In the genomic region with DNA sequence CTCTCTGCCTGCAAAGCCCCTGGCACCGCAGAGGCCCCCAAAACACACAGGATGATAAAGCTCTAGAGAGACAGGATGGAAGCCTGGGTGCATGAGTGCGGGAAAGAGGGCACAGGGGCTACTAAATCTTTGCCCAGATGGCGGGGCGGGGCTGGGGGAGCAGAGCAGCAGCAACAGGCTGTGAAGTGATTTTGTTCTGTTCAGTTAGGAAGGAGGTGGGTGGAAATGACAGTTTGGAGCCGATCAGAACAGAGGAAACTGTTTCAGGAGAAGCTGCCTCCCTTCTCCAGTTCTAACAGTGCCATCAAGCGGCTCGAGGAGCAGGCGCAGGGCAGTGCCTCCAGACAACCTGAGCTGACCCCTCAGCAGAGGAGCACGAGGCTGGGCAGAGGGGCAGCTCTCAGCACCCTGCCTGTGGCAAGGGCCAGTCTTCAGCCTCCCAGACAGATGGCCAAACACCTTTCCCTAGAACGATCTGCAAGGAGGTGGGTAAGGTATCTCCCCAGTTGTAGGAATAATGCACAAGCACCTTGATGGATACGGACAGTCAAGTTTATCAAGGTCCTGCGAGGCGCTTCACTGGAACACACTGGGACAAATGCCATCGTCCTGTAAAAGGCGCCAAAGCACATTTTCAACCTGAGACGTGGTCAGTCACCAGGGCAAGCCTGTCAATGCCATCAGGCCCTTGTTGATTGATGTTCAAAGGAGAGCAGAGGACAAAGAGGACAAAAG, we compare ENCODE assay signal across 8 cellular contexts. TPM values are rescaled to one million over a fixed set of nuclear protein-coding genes. Genes with fewer than 3 reads are reported as not detected.
DNase-seq lines count a peak whose midpoint lies in the region; ATAC-seq and TF ChIP-seq lines count a peak whose summit lies in the region.

No MANE protein-coding gene starts in this region.

- H3K4me3 ChIP-seq in PC-9 (peak overlapping the region; percentile 34; the same call in 1 of the 2 replicates), stomach smooth muscle (ENCODE audit: low read length in 2 of 2) (peak overlapping the region; percentile 5 to 68)

- H3K36me3 ChIP-seq in PC-9 (ENCODE audit: low read depth) (no peaks in the 10 kb centered on the region), stomach smooth muscle (ENCODE audit: control insufficient read depth in 2 of 2, insufficient read depth in 2 of 2, low read length in 2 of 2) (no peaks in the 10 kb centered on the region)

- H3K9ac ChIP-seq in stomach smooth muscle (ENCODE audit: low read length in 2 of 2), result peak overlapping the region; percentile 67 to 83

- peak overlapping the region; percentile 76 for H3K4me2 ChIP-seq in PC-9

- no peaks in the 10 kb centered on the region; the same call in 1 of the 2 replicates for H3K79me2 ChIP-seq in PC-9 (ENCODE audit: low read depth)

- H3K9me3 Mint-ChIP-seq in Calu3 (ENCODE audit: low read depth, unreplicated experiment) (no peaks in the 10 kb centered on the region), nephron (no peaks in the 10 kb centered on the region)
- H3K9me3 Mint-ChIP-seq in activated T-cell treated with anti-CD3 and anti-CD28 coated beads, Interleukin-2, amount 50 U/mL, for 72 hours, result peaks cover 2% of the 10 kb centered on the region in 2 donors

- H3K27ac Mint-ChIP-seq in Calu3 (ENCODE audit: unreplicated experiment), result peak overlapping the region; percentile 82
- peak overlapping the region; percentile 43 for H3K27ac Mint-ChIP-seq in activated T-cell treated with anti-CD3 and anti-CD28 coated beads, Interleukin-2, amount 50 U/mL, for 72 hours
- peak overlapping the region; percentile 94 to 98 (median 95) for H3K27ac Mint-ChIP-seq in nephron

- H3K4me1 Mint-ChIP-seq in Calu3 (ENCODE audit: low read depth, unreplicated experiment) (peaks cover 16% of the 10 kb centered on the region), nephron (peaks cover 23% of the 10 kb centered on the region)
- peaks cover 15% of the 10 kb centered on the region for H3K4me1 Mint-ChIP-seq in activated T-cell treated with anti-CD3 and anti-CD28 coated beads, Interleukin-2, amount 50 U/mL, for 72 hours (ENCODE audit: low read depth)

- H3K4me1 ChIP-seq in PC-9 (replicated peaks; ENCODE audit: insufficient read depth) (peaks cover 51% of the 10 kb centered on the region), stomach smooth muscle (ENCODE audit: control insufficient read depth, insufficient read depth, low read length) (peaks cover 34% of the 10 kb centered on the region)

- TF ChIP-seq CTCF in Calu3 (IDR thresholded peaks at IDR 0.05; ENCODE audit: unreplicated experiment) (peak; percentile 85), PC-9 (conservative IDR thresholded peaks at IDR 0.05) (peak; percentile 84), nephron (IDR thresholded peaks at IDR 0.05; ENCODE audit: unreplicated experiment in 3 of 3) (peak; percentile 92 to 96 (median 94))

- H3K4me3 Mint-ChIP-seq in Calu3 (ENCODE audit: low read depth, unreplicated experiment), result peak overlapping the region; percentile 22
- H3K4me3 Mint-ChIP-seq in activated T-cell treated with anti-CD3 and anti-CD28 coated beads, Interleukin-2, amount 50 U/mL, for 72 hours, result peak overlapping the region; percentile 77 to 83
- H3K4me3 Mint-ChIP-seq in nephron, result peak overlapping the region; percentile 55 to 63 (median 62)

- no peak overlapping the region for H2AFZ ChIP-seq in PC-9

- BruUV-seq in Calu3 (replicated peaks; lab: Mats Ljungman, UMichigan), result no TSS peak
- BruUV-seq in PC-9 (replicated peaks; lab: Mats Ljungman, UMichigan), result no TSS peak

- CTCF ChIA-PET in Calu3 (lab: Charles Lee), result interaction anchor here (0.6 to 2.8 kb wide), 29 partner anchors 8 to 757 kb away, joined by 3 to 26 read pairs (median 4); no protein-coding TSS in a partner anchor
- CTCF ChIA-PET in PC-9 (lab: Charles Lee), result interaction anchor here (0.6 to 2.1 kb wide), 11 partner anchors 8 to 597 kb away, joined by 3 to 12 read pairs (median 3); no protein-coding TSS in a partner anchor

- POLR2A ChIA-PET in PC-9 (lab: Charles Lee; ENCODE audit: unreplicated experiment), result interaction anchor here (0.5 to 0.9 kb wide), 4 partner anchors 126 to 480 kb away, joined by 3 to 10 read pairs (median 6); no protein-coding TSS in a partner anchor

- peaks cover 45% of the 10 kb centered on the region for H3F3A ChIP-seq in PC-9 (ENCODE audit: insufficient read depth, low read depth)

- H3K9me2 ChIP-seq in PC-9 (ENCODE audit: insufficient read depth), result no peaks in the 10 kb centered on the region

- no peaks in the 10 kb centered on the region for H4K20me1 ChIP-seq in PC-9 (ENCODE audit: insufficient read depth)

- DNase-seq in Calu3, result peak; percentile 83
- peak; percentile 53 for DNase-seq in KG1 (lab: John Stamatoyannopoulos, UW)
- DNase-seq in PC-9, result peak; percentile 81 to 86
- DNase-seq in activated T-cell treated with anti-CD3 and anti-CD28 coated beads, Interleukin-2, amount 50 U/mL, for 72 hours, result peak; percentile 76
- DNase-seq in fibroblast of gingiva (ENCODE audit: low read depth), result peak; percentile 89

- H3K27me3 ChIP-seq in PC-9 (ENCODE audit: insufficient read depth, low read depth) (no peaks in the 10 kb centered on the region), stomach smooth muscle (ENCODE audit: control insufficient read depth in 1 of 2, insufficient read depth in 2 of 2, low read length in 2 of 2) (no peaks in the 10 kb centered on the region)

- H3K9me3 ChIP-seq in PC-9 (ENCODE audit: insufficient read depth, low read depth) (no peaks in the 10 kb centered on the region), stomach smooth muscle (ENCODE audit: control insufficient read depth in 2 of 2, low read length in 2 of 2) (no peaks in the 10 kb centered on the region)

- ATAC-seq in GM21528 (IDR thresholded peaks at IDR 0.05; ENCODE audit: low FRiP score, unreplicated experiment), result peak; percentile 63
- ATAC-seq in activated T-cell treated with anti-CD3 and anti-CD28 coated beads, Interleukin-2, amount 50 U/mL, for 72 hours (replicated peaks in 1 of 2), result peak; percentile 91 to 92

- H3K27ac ChIP-seq in PC-9 (peak overlapping the region; percentile 91), stomach smooth muscle (ENCODE audit: low read length) (peak overlapping the region; percentile 98)

- intact Hi-C loops in Calu3 (cut with micrococcal nuclease; ENCODE audit: unreplicated experiment) (loop anchor here (2.0 kb wide), 2 partner anchors 485 to 585 kb away; no protein-coding TSS in a partner anchor), PC-9 (cut with micrococcal nuclease; ENCODE audit: unreplicated experiment) (loop anchor here (1.0 to 5.0 kb wide), 16 partner anchors 15 to 971 kb away; no protein-coding TSS in a partner anchor)

- H3K36me3 Mint-ChIP-seq in Calu3 (ENCODE audit: insufficient read depth, unreplicated experiment) (peaks cover 21% of the 10 kb centered on the region), nephron (ENCODE audit: low read depth) (no peaks in the 10 kb centered on the region)
- peaks cover 2 to 3% of the 10 kb centered on the region in 2 donors for H3K36me3 Mint-ChIP-seq in activated T-cell treated with anti-CD3 and anti-CD28 coated beads, Interleukin-2, amount 50 U/mL, for 72 hours (ENCODE audit: insufficient read depth in 2 of 2)

- H3K27me3 Mint-ChIP-seq in Calu3 (ENCODE audit: unreplicated experiment), result no peaks in the 10 kb centered on the region
- H3K27me3 Mint-ChIP-seq in activated T-cell treated with anti-CD3 and anti-CD28 coated beads, Interleukin-2, amount 50 U/mL, for 72 hours (ENCODE audit: low read depth), result no peaks in the 10 kb centered on the region
- H3K27me3 Mint-ChIP-seq in nephron (ENCODE audit: low read depth), result no peaks in the 10 kb centered on the region

RNA-seq across cellular contexts. Expression of a gene that starts 44.9 kb away (rescaled TPM):
- total RNA-seq in Calu3 (2022) (120 and 151 TPM in 2 replicates), PC-9 (2021) (165 and 187 TPM in 2 replicates)
- total RNA-seq in activated T-cell treated with anti-CD3 and anti-CD28 coated beads, Interleukin-2, amount 50 U/mL, for 72 hours, result 100 to 1,000 TPM; 140 to 154 TPM

Comparison
In these comparisons a context has a peak if more than half of its experiments do, and no peak if none do; other contexts are left out.
1. Peak in every context shown above with its lines: DNase-seq, ATAC-seq, H3K4me3 ChIP-seq and H3K27ac ChIP-seq.
2. H3K27ac Mint-ChIP-seq: peak in every context shown above with its lines; median percentile 95 in nephron; 82 in Calu3; 43 in activated T-cell treated with anti-CD3 and anti-CD28 coated beads, Interleukin-2, amount 50 U/mL, for 72 hours.
3. H3K4me3 Mint-ChIP-seq: peak in every context shown above with its lines; median percentile 80 in activated T-cell treated with anti-CD3 and anti-CD28 coated beads, Interleukin-2, amount 50 U/mL, for 72 hours; 62 in nephron; 22 in Calu3.